Comparison of ENCODE assay signal across 8 cellular contexts in genomic region chr20:41173161-41173721, GRCh38. TPM values are rescaled to one million over a fixed set of nuclear protein-coding genes. Genes with fewer than 3 reads are reported as not detected.
DNase-seq lines count a peak whose midpoint lies in the region; ATAC-seq and TF ChIP-seq lines count a peak whose summit lies in the region.

No MANE protein-coding gene starts in this region.

- H3K27me3 ChIP-seq in DOHH2 (ENCODE audit: control insufficient read depth, low read length) (no peaks in the 10 kb centered on the region), PC-9 (ENCODE audit: insufficient read depth, low read depth) (no peaks in the 10 kb centered on the region), neural cell (ENCODE audit: insufficient read depth, low read depth, low read length) (no peaks in the 10 kb centered on the region)

- TF ChIP-seq CTCF in DOHH2 (IDR thresholded peaks at IDR 0.05; ENCODE audit: low read depth, low read length, poor library complexity, severe bottlenecking) (peak; percentile 91), PC-9 (conservative IDR thresholded peaks at IDR 0.05) (peak; percentile 98), neural cell (IDR thresholded peaks at IDR 0.05; ENCODE audit: poor library complexity, severe bottlenecking) (peak; percentile 83)

- no peaks in the 10 kb centered on the region for H3K9me3 ChIP-seq in DOHH2 (ENCODE audit: control insufficient read depth, insufficient read depth, low read length)
- no peaks in the 10 kb centered on the region for H3K9me3 ChIP-seq in PC-9 (ENCODE audit: insufficient read depth, low read depth)
- H3K9me3 ChIP-seq in neural cell (ENCODE audit: low read length): no peaks in the 10 kb centered on the region

- intact Hi-C loops in PC-9 (cut with micrococcal nuclease; ENCODE audit: unreplicated experiment): loop anchor here (1.0 to 10.0 kb wide), 5 partner anchors 59 to 232 kb away; partner anchors contain the start of gene LPIN3

- H3K9ac ChIP-seq in neural cell (ENCODE audit: low read length): no peak overlapping the region

- H3K27ac ChIP-seq in DOHH2 (ENCODE audit: low read depth, low read length) (no peak overlapping the region), PC-9 (no peak overlapping the region), neural cell (ENCODE audit: low read length) (no peak overlapping the region)

- BruUV-seq in PC-9 (replicated peaks; lab: Mats Ljungman, UMichigan): no TSS peak

- TF ChIP-seq RAD21 in neural cell (conservative IDR thresholded peaks at IDR 0.05): peak; percentile 87

- H3F3A ChIP-seq in DOHH2 (ENCODE audit: control insufficient read depth, insufficient read depth) (no peaks in the 10 kb centered on the region), PC-9 (ENCODE audit: insufficient read depth, low read depth) (no peaks in the 10 kb centered on the region), neural cell (ENCODE audit: insufficient read depth, low read length, poor library complexity, severe bottlenecking) (no peaks in the 10 kb centered on the region)

- TF ChIP-seq EP300 in neural cell (conservative IDR thresholded peaks at IDR 0.05; ENCODE audit: poor library complexity, severe bottlenecking): no peak

- H3K36me3 ChIP-seq in DOHH2 (ENCODE audit: control insufficient read depth, low read length) (peaks cover 61% of the 10 kb centered on the region), PC-9 (ENCODE audit: low read depth) (0 out of 2 replicates have a peak, but pooled peaks cover 6% of the 10 kb centered on the region), neural cell (ENCODE audit: insufficient read depth, low read length) (no peaks in the 10 kb centered on the region)

- H3K4me1 ChIP-seq in DOHH2 (ENCODE audit: control insufficient read depth, low read length) (no peaks in the 10 kb centered on the region), PC-9 (replicated peaks; ENCODE audit: insufficient read depth) (peaks cover 11% of the 10 kb centered on the region)

- CTCF ChIA-PET in PC-9 (lab: Charles Lee): interaction anchor here (0.6 to 2.3 kb wide), 5 partner anchors 38 to 171 kb away, joined by 4 to 57 read pairs (median 6); partner anchors contain the start of gene LPIN3

- H2AFZ ChIP-seq in PC-9: no peak overlapping the region
- H2AFZ ChIP-seq in neural cell (ENCODE audit: low read depth, low read length): no peak overlapping the region

- no peak for ATAC-seq in GM21390 (IDR thresholded peaks at IDR 0.05; ENCODE audit: unreplicated experiment)

- H3K79me2 ChIP-seq in DOHH2 (ENCODE audit: control insufficient read depth, low read length): no peaks in the 10 kb centered on the region
- no peaks in the 10 kb centered on the region for H3K79me2 ChIP-seq in PC-9 (ENCODE audit: low read depth)
- H3K79me2 ChIP-seq in neural cell (replicated peaks; ENCODE audit: insufficient read depth, low read length): no peaks in the 10 kb centered on the region

- H3K9me2 ChIP-seq in DOHH2 (replicated peaks; ENCODE audit: control insufficient read depth, low read length): no peaks in the 10 kb centered on the region
- no peaks in the 10 kb centered on the region for H3K9me2 ChIP-seq in PC-9 (ENCODE audit: insufficient read depth)
- H3K9me2 ChIP-seq in neural cell (ENCODE audit: insufficient read depth, low read length): no peaks in the 10 kb centered on the region

- no peak overlapping the region for H3K4me3 ChIP-seq in DOHH2 (ENCODE audit: low read length)
- H3K4me3 ChIP-seq in PC-9: no peak overlapping the region
- no peak overlapping the region for H3K4me3 ChIP-seq in neural cell (ENCODE audit: low read length)

- DNase-seq in HS-27A (ENCODE audit: low read depth) (peak; percentile 47), PC-9 (peak; percentile 45 to 74), activated T-helper 1 cell treated with Interleukin-2 at 50 U/mL for 16 hours (ENCODE audit: low read depth) (peak; percentile 48), fibroblast of peridontal ligament (ENCODE audit: extremely low read depth) (peak; percentile 84)
- peak; percentile 60 for DNase-seq in stimulated activated naive CD4-positive, alpha-beta T cell treated with Interleukin-2 at 50 U/mL for 16 hours (lab: John Stamatoyannopoulos, UW)

- H4K20me1 ChIP-seq in DOHH2 (ENCODE audit: control insufficient read depth, insufficient read depth, low read depth, low read length) (no peaks in the 10 kb centered on the region), PC-9 (ENCODE audit: insufficient read depth) (no peaks in the 10 kb centered on the region), neural cell (ENCODE audit: insufficient read depth) (no peaks in the 10 kb centered on the region)

- no peak overlapping the region for H3K4me2 ChIP-seq in DOHH2 (ENCODE audit: low read length)
- no peak overlapping the region for H3K4me2 ChIP-seq in PC-9
- H3K4me2 ChIP-seq in neural cell (ENCODE audit: low read length): no peak overlapping the region

- POLR2A ChIA-PET in PC-9 (lab: Charles Lee; ENCODE audit: unreplicated experiment): no interaction called here

TF ChIP-seq in neural cell, 6 proteins besides CTCF, POLR2A, EP300 and RAD21:
- peak; percentile 89 for TF ChIP-seq SMC3 (conservative IDR thresholded peaks at IDR 0.05; ENCODE audit: poor library complexity)
- TF ChIP-seq EZH2 (IDR thresholded peaks at IDR 0.05; ENCODE audit: borderline replicate concordance, insufficient read depth, low read length, poor library complexity, severe bottlenecking): no peak
- no peak for TF ChIP-seq MXI1 (conservative IDR thresholded peaks at IDR 0.05; ENCODE audit: poor library complexity, severe bottlenecking)
- no peak for TF ChIP-seq TAF1 (IDR thresholded peaks at IDR 0.05; ENCODE audit: low read depth)

RNA-seq across cellular contexts. Expression of gene PLCG1, which starts 35.9 kb away (rescaled TPM):
- 64.1 and 69.4 TPM in 2 replicates for total RNA-seq in PC-9 (2021)
- polyA plus RNA-seq in neural cell: 164 and 243 TPM in 2 replicates
- polyA minus RNA-seq in neural cell: 178 and 199 TPM in 2 replicates
